ENCODE assay signal across 8 cellular contexts in genomic region chr13:41458939-41459753, GRCh38. TPM values are rescaled to one million over a fixed set of nuclear protein-coding genes. Genes with fewer than 3 reads are reported as not detected.
A peak's percentile ranks its signal among the peaks of the same experiment; 100 is the strongest.
DNase-seq lines count a peak whose midpoint lies in the region; ATAC-seq and TF ChIP-seq lines count a peak whose summit lies in the region.

No MANE protein-coding gene starts in this region.

- intact Hi-C loops in OCI-LY7 (cut with micrococcal nuclease; ENCODE audit: unreplicated experiment) (loop anchor here (1.0 to 2.0 kb wide), 5 partner anchors 48 to 193 kb away; no protein-coding TSS in a partner anchor), head of caudate nucleus (cut with DNase I) (loop anchor here (5.0 kb wide), 3 partner anchors 88 to 188 kb away; no protein-coding TSS in a partner anchor)
- intact Hi-C loops in activated naive CD4-positive, alpha-beta T cell treated with anti-CD3 and anti-CD28 coated beads for 36 hours (cut with micrococcal nuclease) = loop anchor here (1.0 to 5.0 kb wide), 7 partner anchors 95 to 503 kb away; partner anchors contain the start of genes NAA16, VWA8 and WBP4

- H3K4me3 ChIP-seq in OCI-LY7 (ENCODE audit: low read depth, low read length, poor library complexity, severe bottlenecking) (peak overlapping the region; percentile 85), retinal pigment epithelial cell (ENCODE audit: low read length) (peak overlapping the region; percentile 50)

- peak overlapping the region; percentile 85 for H3K4me3 Mint-ChIP-seq in activated naive CD4-positive, alpha-beta T cell treated with anti-CD3 and anti-CD28 coated beads for 36 hours

- BruUV-seq in OCI-LY7 (replicated peaks; lab: Mats Ljungman, UMichigan) = no TSS peak

- peaks cover 35% of the 10 kb centered on the region for H3K36me3 Mint-ChIP-seq in activated naive CD4-positive, alpha-beta T cell treated with anti-CD3 and anti-CD28 coated beads for 36 hours (ENCODE audit: low read depth)

- no peaks in the 10 kb centered on the region for H3K9me3 Mint-ChIP-seq in activated naive CD4-positive, alpha-beta T cell treated with anti-CD3 and anti-CD28 coated beads for 36 hours

- H3K27me3 Mint-ChIP-seq in activated naive CD4-positive, alpha-beta T cell treated with anti-CD3 and anti-CD28 coated beads for 36 hours (ENCODE audit: low read depth) = peaks cover 8% of the 10 kb centered on the region

- no peaks in the 10 kb centered on the region for H3K9me2 ChIP-seq in OCI-LY7 (ENCODE audit: insufficient read depth, low read length)

- TF ChIP-seq CTCF in OCI-LY7 (conservative IDR thresholded peaks at IDR 0.05; ENCODE audit: low read length) = peak; percentile 99
- TF ChIP-seq CTCF in retinal pigment epithelial cell (conservative IDR thresholded peaks at IDR 0.05; ENCODE audit: low read depth, low read length) = peak; percentile 91

- peak overlapping the region; percentile 94 for H3K4me2 ChIP-seq in OCI-LY7 (ENCODE audit: low read length)

- peaks cover 64% of the 10 kb centered on the region for H3K79me2 ChIP-seq in OCI-LY7 (ENCODE audit: insufficient read depth, low read depth, low read length)

- no peak overlapping the region for H2AFZ ChIP-seq in OCI-LY7 (ENCODE audit: low read length)

- CTCF ChIA-PET in OCI-LY7 (lab: Charles Lee; ENCODE audit: unreplicated experiment) = interaction anchor here (0.5 to 3.1 kb wide), 10 partner anchors 28 to 194 kb away, joined by 3 to 24 read pairs (median 4); no protein-coding TSS in a partner anchor
- CTCF ChIA-PET in activated naive CD4-positive, alpha-beta T cell treated with anti-CD3 and anti-CD28 coated beads for 36 hours (lab: Charles Lee) = interaction anchor here (0.5 to 6.0 kb wide), 26 partner anchors 11 to 210 kb away, joined by 3 to 67 read pairs (median 4); no protein-coding TSS in a partner anchor

- POLR2A ChIA-PET in OCI-LY7 (lab: Charles Lee) = interaction anchor here (0.6 to 5.1 kb wide), 21 partner anchors 12 to 815 kb away, joined by 3 to 82 read pairs (median 4); no protein-coding TSS in a partner anchor

- DNase-seq in DMS79 treated with DMSO at 0.1 percent for 48 hours (lab: John Stamatoyannopoulos, UW) = peak; percentile 9
- no peak for DNase-seq in DMS79 (lab: John Stamatoyannopoulos, UW)
- peak; percentile 84 for DNase-seq in OCI-LY7 (ENCODE audit: low spot score)
- peak; percentile 81 for DNase-seq in activated naive CD4-positive, alpha-beta T cell treated with anti-CD3 and anti-CD28 coated beads for 36 hours
- peak in 31 of 42 donors; percentile 13 to 77 (median 49) for DNase-seq in head of caudate nucleus
- DNase-seq in retinal pigment epithelial cell (ENCODE audit: low read depth) = no peak

- no peaks in the 10 kb centered on the region for H3K9me3 ChIP-seq in OCI-LY7 (ENCODE audit: low read length)

- peak overlapping the region; percentile 96 for H3K27ac Mint-ChIP-seq in activated naive CD4-positive, alpha-beta T cell treated with anti-CD3 and anti-CD28 coated beads for 36 hours

- ATAC-seq in GM19397 (IDR thresholded peaks at IDR 0.05; ENCODE audit: unreplicated experiment) = no peak
- ATAC-seq in GM21515 (IDR thresholded peaks at IDR 0.05; ENCODE audit: unreplicated experiment) = no peak

- H4K20me1 ChIP-seq in OCI-LY7 (ENCODE audit: insufficient read depth, low read length) = peaks cover 5% of the 10 kb centered on the region; the same call in 1 of the 2 replicates

- H3K27ac ChIP-seq in OCI-LY7 (ENCODE audit: low read depth, low read length, poor library complexity, severe bottlenecking) = peak overlapping the region; percentile 95

- peaks cover 48% of the 10 kb centered on the region for H3K4me1 ChIP-seq in OCI-LY7 (ENCODE audit: insufficient read depth, low read length, poor library complexity, severe bottlenecking)

- H3K4me1 Mint-ChIP-seq in activated naive CD4-positive, alpha-beta T cell treated with anti-CD3 and anti-CD28 coated beads for 36 hours (ENCODE audit: low read depth) = peaks cover 46% of the 10 kb centered on the region

- H3K36me3 ChIP-seq in OCI-LY7 (ENCODE audit: insufficient read depth, low read length) = peaks cover 60% of the 10 kb centered on the region

RNA-seq across cellular contexts. Expression of gene RGCC, which starts 1.8 kb away (rescaled TPM):
- total RNA-seq in OCI-LY7 (2014; rRNA removed; shearing (Covaris generic)) = 219 and 274 TPM in 2 replicates
- 89.5 and 101 TPM in 2 replicates for total RNA-seq in OCI-LY7 (2022)
- total RNA-seq in activated naive CD4-positive, alpha-beta T cell treated with anti-CD3 and anti-CD28 coated beads for 36 hours = 10 to 100 TPM; 75.0 to 77.8 TPM

Comparison
In these comparisons a context has a peak if more than half of its experiments do, and no peak if none do; other contexts are left out.
1. DNase-seq: peak in DMS79 treated with DMSO at 0.1 percent for 48 hours (single experiment), OCI-LY7 (single experiment), activated naive CD4-positive, alpha-beta T cell treated with anti-CD3 and anti-CD28 coated beads for 36 hours (single experiment) and head of caudate nucleus (31 of 42); none in DMS79 (single experiment) and retinal pigment epithelial cell (single experiment).